ENCODE assay signal across 25 cellular contexts in genomic region chr1:230854423-230854822, GRCh38. TPM values are rescaled to one million over a fixed set of nuclear protein-coding genes. Genes with fewer than 3 reads are reported as not detected.
DNase-seq lines count a peak whose midpoint lies in the region; ATAC-seq, FAIRE-seq and TF ChIP-seq lines count a peak whose summit lies in the region.
"Had no signal": no experiment of that assay in that cellular context is flagged by ENCODE, and none has a peak within 500 bp of the region (broad histone marks: within the 10 kb centered on the region; RNA-seq: fewer than 3 reads in every experiment).

No MANE protein-coding gene starts in this region.

- no peak overlapping the region for H3K4me3 Mint-ChIP-seq in astrocyte (ENCODE audit: unreplicated experiment)
- H3K4me3 Mint-ChIP-seq: B cell, CD14-positive monocyte had no signal

- H3K79me1 ChIP-seq in mesenchymal stem cell (replicated peaks; ENCODE audit: low read length, poor library complexity, severe bottlenecking), result peaks cover 24% of the 10 kb centered on the region

- H3K4me1 ChIP-seq in astrocyte (ENCODE audit: insufficient read depth, low read length) (peaks cover 72% of the 10 kb centered on the region), mesenchymal stem cell (ENCODE audit: control insufficient read depth, insufficient read depth, low read depth, low read length) (peaks cover 53% of the 10 kb centered on the region), psoas muscle (peaks cover 48% of the 10 kb centered on the region), tibial nerve (peaks cover 3 to 84% (median 49%) of the 10 kb centered on the region in 4 donors)

- H4K20me1 ChIP-seq in astrocyte (ENCODE audit: insufficient read depth, low read length), result peaks cover 14% of the 10 kb centered on the region

- H3K27me3 ChIP-seq in astrocyte (ENCODE audit: insufficient read depth, low read length) (no peaks in the 10 kb centered on the region), mesenchymal stem cell (ENCODE audit: control insufficient read depth in 1 of 2, insufficient read depth in 1 of 2, low read length in 2 of 2) (no peaks in the 10 kb centered on the region), psoas muscle (ENCODE audit: insufficient read depth in 3 of 3, low read length in 2 of 3) (no peaks in the 10 kb centered on the region), tibial nerve (no peaks in the 10 kb centered on the region)
- H3K27me3 ChIP-seq: MG63 had no signal

- H2BK15ac ChIP-seq in mesenchymal stem cell (ENCODE audit: low read depth, poor library complexity, severe bottlenecking), result no peak overlapping the region

- peaks cover 4% of the 10 kb centered on the region for H3K9me3 Mint-ChIP-seq in astrocyte (ENCODE audit: unreplicated experiment)

- no peak overlapping the region for H3K14ac ChIP-seq in mesenchymal stem cell (ENCODE audit: low read length in 2 of 2)

- no peak for FAIRE-seq in astrocyte (lab: Jason Lieb, UNC)
- FAIRE-seq: A549, D721Med, GM12878, K562 had no signal

- no peak overlapping the region for H3K4me3 ChIP-seq in astrocyte (ENCODE audit: insufficient read depth, low read depth, low read length)
- no peak overlapping the region for H3K4me3 ChIP-seq in mesenchymal stem cell (ENCODE audit: insufficient read depth in 1 of 2, low read depth in 1 of 2, low read length in 2 of 2)
- H3K4me3 ChIP-seq in psoas muscle, result no peak overlapping the region
- H3K4me3 ChIP-seq in tibial nerve, result no peak overlapping the region
- H3K4me3 ChIP-seq: A549, GM12878, K562, MG63 had no signal

- no peak for TF ChIP-seq POLR2A in tibial nerve (IDR thresholded peaks at IDR 0.05)

- no peak for TF ChIP-seq EP300 in tibial nerve (IDR thresholded peaks at IDR 0.05)

- 98% methylated on average over 7 of the region's 7 CpGs for WGBS in mesenchymal stem cell
- 43 to 75% (median 64%) methylated on average over 7 of the region's 7 CpGs for WGBS in psoas muscle, 3 donors
- 49 to 61% methylated on average over 7 of the region's 7 CpGs for WGBS in tibial nerve, 2 donors

- TF ChIP-seq CTCF in astrocyte (IDR thresholded peaks at IDR 0.05; ENCODE audit: insufficient read depth, low read depth, low read length), result no peak
- no peak for TF ChIP-seq CTCF in psoas muscle (IDR thresholded peaks at IDR 0.05)
- no peak for TF ChIP-seq CTCF in tibial nerve (IDR thresholded peaks at IDR 0.05)

- no peak overlapping the region for H2BK12ac ChIP-seq in mesenchymal stem cell (ENCODE audit: low read length in 2 of 2)

- H3K27me3 Mint-ChIP-seq in astrocyte (ENCODE audit: low read depth, unreplicated experiment), result no peaks in the 10 kb centered on the region
- H3K27me3 Mint-ChIP-seq: B cell had no signal

- H3K9me3 ChIP-seq in astrocyte (ENCODE audit: insufficient read depth, low read depth, low read length), result peaks cover 3% of the 10 kb centered on the region
- peaks cover 9% of the 10 kb centered on the region for H3K9me3 ChIP-seq in mesenchymal stem cell (ENCODE audit: control insufficient read depth, low read length)
- H3K9me3 ChIP-seq in psoas muscle, result no peaks in the 10 kb centered on the region
- H3K9me3 ChIP-seq in tibial nerve, result peaks cover 0 to 9% (median 0%) of the 10 kb centered on the region in 4 donors
- H3K9me3 ChIP-seq: MG63 had no signal

- intact Hi-C loops in psoas muscle (cut with DNase I), result no loop called here

- H3K79me2 ChIP-seq in astrocyte (ENCODE audit: insufficient read depth, low read length), result peaks cover 79% of the 10 kb centered on the region

- peak overlapping the region; percentile 47 for H2AK5ac ChIP-seq in mesenchymal stem cell (ENCODE audit: low read length, severe bottlenecking)

- DNase-seq in astrocyte (ENCODE audit: low read depth), result no peak
- no peak for DNase-seq in mesenchymal stem cell
- DNase-seq in psoas muscle, result no peak
- DNase-seq in tibial nerve (ENCODE audit: low spot score in 2 of 2), result no peak
- DNase-seq in DMS 273 (lab: John Stamatoyannopoulos, UW; ENCODE audit: unreplicated experiment), result no peak
- no peak for DNase-seq in NCI-H2081 (lab: John Stamatoyannopoulos, UW)
- DNase-seq in SK-N-DZ (ENCODE audit: low spot score), result no peak
- DNase-seq: DMS79 treated with DMSO at 0.1 percent for 48 hours, H7, MG63, NCI-H1048, NCI-H1417 treated with DMSO at 0.1 percent for 48 hours, NCI-H2029, NCI-H226, NCI-H510A treated with DMSO at 0.1 percent for 48 hours, NCI-H748 treated with DMSO at 0.1 percent for 48 hours, SIG-M5 had no signal

- H2BK5ac ChIP-seq in mesenchymal stem cell (ENCODE audit: low read depth, low read length, poor library complexity, severe bottlenecking), result no peak overlapping the region

- H2AFZ ChIP-seq in astrocyte (ENCODE audit: low read depth, low read length) (no peak overlapping the region), mesenchymal stem cell (ENCODE audit: low read depth, low read length) (no peak overlapping the region)

- no peak overlapping the region for H3K9ac ChIP-seq in astrocyte (ENCODE audit: low read length)
- no peak overlapping the region for H3K9ac ChIP-seq in mesenchymal stem cell (ENCODE audit: low read length)

- H3K27ac ChIP-seq in astrocyte (ENCODE audit: low read depth, low read length) (no peak overlapping the region), mesenchymal stem cell (ENCODE audit: low read length, poor library complexity, severe bottlenecking) (no peak overlapping the region), psoas muscle (peak overlapping the region; percentile 40), tibial nerve (peak overlapping the region in 3 of 4 donors; percentile 7 to 88 (median 81))
- H3K27ac ChIP-seq: A549 had no signal

- H2BK120ac ChIP-seq in mesenchymal stem cell (ENCODE audit: low read depth, low read length), result no peak overlapping the region

- no peak overlapping the region for H3K4ac ChIP-seq in mesenchymal stem cell (ENCODE audit: low read depth in 1 of 2, low read length in 2 of 2)

- H3K23ac ChIP-seq in mesenchymal stem cell (ENCODE audit: low read length in 2 of 2), result no peak overlapping the region

- peak; percentile 39 to 76 (median 66) for ATAC-seq in psoas muscle
- ATAC-seq in GM21360 (IDR thresholded peaks at IDR 0.05; ENCODE audit: unreplicated experiment), result no peak
- ATAC-seq: A549, GM12878, K562, Panc1 had no signal

- H3K4me1 Mint-ChIP-seq in astrocyte (ENCODE audit: low read depth, unreplicated experiment), result peaks cover 88% of the 10 kb centered on the region
- H3K4me1 Mint-ChIP-seq: CD14-positive monocyte had no signal

- H3K4me2 ChIP-seq in astrocyte (ENCODE audit: low read length), result no peak overlapping the region
- H3K4me2 ChIP-seq in mesenchymal stem cell (ENCODE audit: low read length, poor library complexity, severe bottlenecking), result no peak overlapping the region
- H3K4me2 ChIP-seq: A549 had no signal

- peaks cover 46% of the 10 kb centered on the region for H3K36me3 Mint-ChIP-seq in astrocyte (ENCODE audit: low read depth, unreplicated experiment)
- H3K36me3 Mint-ChIP-seq: CD14-positive monocyte had no signal

- H3K36me3 ChIP-seq in astrocyte (ENCODE audit: insufficient read depth, low read length), result peaks cover 28% of the 10 kb centered on the region
- H3K36me3 ChIP-seq in mesenchymal stem cell (ENCODE audit: control insufficient read depth in 1 of 2, insufficient read depth in 2 of 2, low read depth in 1 of 2, low read length in 2 of 2), result peaks cover 16 to 52% of the 10 kb centered on the region in 2 experiments
- H3K36me3 ChIP-seq in psoas muscle (ENCODE audit: insufficient read depth in 1 of 2, low read depth in 1 of 2), result peaks cover 0 to 28% of the 10 kb centered on the region in 2 donors
- peaks cover 0 to 40% (median 0%) of the 10 kb centered on the region in 3 donors for H3K36me3 ChIP-seq in tibial nerve

- H3K27ac Mint-ChIP-seq in astrocyte (ENCODE audit: unreplicated experiment), result peak overlapping the region; percentile 74
- H3K27ac Mint-ChIP-seq: B cell had no signal

- no peak overlapping the region for H4K8ac ChIP-seq in mesenchymal stem cell (ENCODE audit: low read length)

- no peak overlapping the region for H3K18ac ChIP-seq in mesenchymal stem cell (ENCODE audit: low read depth in 1 of 2, low read length in 2 of 2)

- no peak overlapping the region for H4K91ac ChIP-seq in mesenchymal stem cell (ENCODE audit: low read length)

RNA-seq across cellular contexts. Expression of gene C1orf198, which starts 13.9 kb away (rescaled TPM):
- 102 and 107 TPM in 2 replicates for total RNA-seq in astrocyte
- polyA plus RNA-seq in mesenchymal stem cell (2013, experiment 1 of 2), result 40.5 TPM
- polyA plus RNA-seq in mesenchymal stem cell (2013, experiment 2 of 2), result 39.9 TPM
- total RNA-seq in psoas muscle, result 100 to 1,000 TPM in 2 of 4 donors, 10 to 100 TPM in 2; 32.0 to 122 (median 86.7) TPM
- 10 to 100 TPM; 44.6 to 99.6 (median 81.8) TPM for polyA plus RNA-seq in psoas muscle
- 100 to 1,000 TPM in 3 of 4 donors, 10 to 100 TPM in 1; 91.9 to 162 (median 113) TPM for total RNA-seq in tibial nerve
- 37.6 and 38.9 TPM in 2 replicates for polyA plus RNA-seq in SK-N-DZ (2014; cell fraction: cytosol; rRNA removed)
- 16.2 and 17.6 TPM in 2 replicates for polyA plus RNA-seq in SK-N-DZ (2014; cell fraction: nucleus; rRNA removed)

Comparison
In these comparisons a context has a peak if more than half of its experiments do, and no peak if none do; other contexts are left out.
1. H3K27ac ChIP-seq: peak in psoas muscle (single experiment) and tibial nerve (3 of 4); none in astrocyte (single experiment) and mesenchymal stem cell (single experiment).